Comparison of ENCODE assay signal across 1 cellular context in genomic region chr12:946656-947055, GRCh38.
TF ChIP-seq lines count a peak whose summit lies in the region.

No MANE protein-coding gene starts in this region.

TF ChIP-seq in GM12878, 131 proteins besides CTCF, POLR2A, EP300 and RAD21 (continued from another document):
- TF ChIP-seq E4F1 (IDR thresholded peaks at IDR 0.05; ENCODE audit: borderline replicate concordance, partially characterized antibody) (no peak), HSF1 (IDR thresholded peaks at IDR 0.05; ENCODE audit: low read depth, low read length) (no peak), KLF5 (IDR thresholded peaks at IDR 0.05; ENCODE audit: partially characterized antibody) (no peak), TCF3 (IDR thresholded peaks at IDR 0.05; ENCODE audit: borderline replicate concordance, insufficient read depth, low read depth, low read length) (no peak), ZBTB40 (IDR thresholded peaks at IDR 0.05; ENCODE audit: borderline replicate concordance) (no peak; the same call in 1 of the 2 replicates), YBX1 (IDR thresholded peaks at IDR 0.05) (no peak), WRNIP1 (IDR thresholded peaks at IDR 0.05; ENCODE audit: borderline replicate concordance, low read depth, low read length) (no peak), SMC3 (IDR thresholded peaks at IDR 0.05; ENCODE audit: borderline replicate concordance, low read length) (no peak), IRF4 (IDR thresholded peaks at IDR 0.05; ENCODE audit: low read depth, low read length) (no peak), CHD2 (IDR thresholded peaks at IDR 0.05; ENCODE audit: borderline replicate concordance, low read depth, low read length) (no peak), TBL1XR1 (IDR thresholded peaks at IDR 0.05; ENCODE audit: low read depth, low read length) (no peak), RELA (IDR thresholded peaks at IDR 0.05; ENCODE audit: borderline replicate concordance, partially characterized antibody) (no peak), TAF1 (IDR thresholded peaks at IDR 0.05; ENCODE audit: borderline replicate concordance, low read depth, low read length) (no peak), ESRRA (IDR thresholded peaks at IDR 0.05; ENCODE audit: low read length) (no peak), USF1 (IDR thresholded peaks at IDR 0.05; ENCODE audit: borderline replicate concordance, extremely low read length, insufficient read depth, low read depth, low read length) (no peak), ZNF384 (IDR thresholded peaks at IDR 0.05; ENCODE audit: borderline replicate concordance, low read depth, low read length) (no peak), CHD1 (IDR thresholded peaks at IDR 0.05; ENCODE audit: low read depth, low read length) (no peak), CBX5 (IDR thresholded peaks at IDR 0.05; ENCODE audit: low read depth) (no peak), ATF7 (IDR thresholded peaks at IDR 0.05; ENCODE audit: low read depth) (0 out of 2 replicates have a peak, but pooled peaks have one; percentile 16), SRF (IDR thresholded peaks at IDR 0.05; ENCODE audit: low read depth in 2 of 2, low read length in 2 of 2) (no peak), SPI1 (IDR thresholded peaks at IDR 0.05; ENCODE audit: borderline replicate concordance, insufficient read depth, low read depth, low read length) (no peak)
